ENCODE assay signal across 19 cellular contexts in genomic region chrX:150087612-150088011, GRCh38.
DNase-seq lines count a peak whose midpoint lies in the region; ATAC-seq and TF ChIP-seq lines count a peak whose summit lies in the region.
"Had no signal": no experiment of that assay in that cellular context is flagged by ENCODE, and none has a peak within 500 bp of the region (broad histone marks: within the 10 kb centered on the region; RNA-seq: fewer than 3 reads in every experiment).

No MANE protein-coding gene starts in this region.

- H3K36me3 Mint-ChIP-seq in GM23338 (ENCODE audit: low read depth) (no peaks in the 10 kb centered on the region), neural progenitor cell (no peaks in the 10 kb centered on the region)
- no peaks in the 10 kb centered on the region for H3K36me3 Mint-ChIP-seq in activated CD4-positive, alpha-beta memory T cell treated with anti-CD3 and anti-CD28 coated beads for 36 hours
- H3K36me3 Mint-ChIP-seq: CD14-positive monocyte had no signal

- intact Hi-C loops in mammary epithelial cell (cut with micrococcal nuclease) = no loop called here
- intact Hi-C loops in activated CD4-positive, alpha-beta memory T cell treated with anti-CD3 and anti-CD28 coated beads for 36 hours (cut with micrococcal nuclease) = no loop called here

- H3K9ac ChIP-seq in Loucy (ENCODE audit: low read depth, low read length, poor library complexity, severe bottlenecking) (no peak overlapping the region), mammary epithelial cell (ENCODE audit: insufficient read depth, low read length) (no peak overlapping the region), neural progenitor cell (no peak overlapping the region)

- dilution Hi-C loops in mammary epithelial cell (cut with HindIII; ENCODE audit: low sequenced_read_pairs) = no loop called here

- no peaks in the 10 kb centered on the region for H3K36me3 ChIP-seq in GM23338 (ENCODE audit: insufficient read depth)
- H3K36me3 ChIP-seq in Loucy (ENCODE audit: insufficient read depth, low read length) = no peaks in the 10 kb centered on the region
- no peaks in the 10 kb centered on the region for H3K36me3 ChIP-seq in mammary epithelial cell (ENCODE audit: insufficient read depth, low read length)
- H3K36me3 ChIP-seq in neural progenitor cell = no peaks in the 10 kb centered on the region
- H3K36me3 ChIP-seq: Peyer's patch had no signal

- CTCF ChIA-PET in mammary epithelial cell (lab: Charles Lee; ENCODE audit: low non-redundant PET) = interaction anchor here (0.7 kb wide), 1 partner anchor 508 kb away, joined by 3 read pairs; no protein-coding TSS in a partner anchor
- CTCF ChIA-PET in activated CD4-positive, alpha-beta memory T cell treated with anti-CD3 and anti-CD28 coated beads for 36 hours (lab: Charles Lee) = no interaction called here

- H3K4me3 ChIP-seq in GM23338 = no peak overlapping the region
- no peak overlapping the region for H3K4me3 ChIP-seq in Loucy (ENCODE audit: low read length, poor library complexity, severe bottlenecking)
- H3K4me3 ChIP-seq in mammary epithelial cell (replicated peaks in 1 of 3; ENCODE audit: insufficient read depth in 1 of 3, low read depth in 2 of 3, low read length in 3 of 3) = no peak overlapping the region
- H3K4me3 ChIP-seq in neural progenitor cell = no peak overlapping the region
- H3K4me3 ChIP-seq: K562, Peyer's patch had no signal

- no peaks in the 10 kb centered on the region for H3F3A ChIP-seq in GM23338 (replicated peaks; ENCODE audit: low read depth)
- no peaks in the 10 kb centered on the region for H3F3A ChIP-seq in Loucy (ENCODE audit: low read depth)
- no peaks in the 10 kb centered on the region for H3F3A ChIP-seq in neural progenitor cell (ENCODE audit: low read depth)

- no peak overlapping the region for H3K27ac Mint-ChIP-seq in GM23338
- H3K27ac Mint-ChIP-seq in neural progenitor cell = no peak overlapping the region
- H3K27ac Mint-ChIP-seq in activated CD4-positive, alpha-beta memory T cell treated with anti-CD3 and anti-CD28 coated beads for 36 hours = no peak overlapping the region
- H3K27ac Mint-ChIP-seq: CD14-positive monocyte had no signal

- in situ Hi-C loops in mammary epithelial cell (cut with MboI; ENCODE audit: low sequenced_read_pairs in 2 of 2) = no loop called here

- H3K4me1 Mint-ChIP-seq in GM23338 (peaks cover 3% of the 10 kb centered on the region; the same call in 2 of the 3 replicates), neural progenitor cell (peaks cover 3% of the 10 kb centered on the region)
- no peaks in the 10 kb centered on the region for H3K4me1 Mint-ChIP-seq in activated CD4-positive, alpha-beta memory T cell treated with anti-CD3 and anti-CD28 coated beads for 36 hours (ENCODE audit: low read depth)
- H3K4me1 Mint-ChIP-seq: CD14-positive monocyte had no signal

- H4K20me1 ChIP-seq in GM23338 (replicated peaks; ENCODE audit: insufficient read depth) = no peaks in the 10 kb centered on the region
- no peaks in the 10 kb centered on the region for H4K20me1 ChIP-seq in Loucy (ENCODE audit: insufficient read depth, low read length, poor library complexity, severe bottlenecking)
- H4K20me1 ChIP-seq in mammary epithelial cell (ENCODE audit: insufficient read depth, low read length) = no peaks in the 10 kb centered on the region
- no peaks in the 10 kb centered on the region for H4K20me1 ChIP-seq in neural progenitor cell (ENCODE audit: low read depth)

- H3K4me1 ChIP-seq in GM23338 (ENCODE audit: insufficient read depth) = no peaks in the 10 kb centered on the region
- no peaks in the 10 kb centered on the region for H3K4me1 ChIP-seq in Loucy (ENCODE audit: insufficient read depth, low read length, poor library complexity, severe bottlenecking)
- H3K4me1 ChIP-seq in mammary epithelial cell (ENCODE audit: insufficient read depth, low read length) = peaks cover 20% of the 10 kb centered on the region
- no peaks in the 10 kb centered on the region for H3K4me1 ChIP-seq in neural progenitor cell
- H3K4me1 ChIP-seq: Peyer's patch had no signal

- H3K79me2 ChIP-seq in GM23338 (replicated peaks; ENCODE audit: insufficient read depth) (no peaks in the 10 kb centered on the region), Loucy (ENCODE audit: insufficient read depth, low read length) (no peaks in the 10 kb centered on the region), mammary epithelial cell (ENCODE audit: insufficient read depth, low read length) (no peaks in the 10 kb centered on the region), neural progenitor cell (ENCODE audit: low read depth) (no peaks in the 10 kb centered on the region)

- peaks cover 2% of the 10 kb centered on the region for H3K27me3 Mint-ChIP-seq in GM23338 (ENCODE audit: insufficient read depth, low read depth, poor library complexity)
- peaks cover 1% of the 10 kb centered on the region for H3K27me3 Mint-ChIP-seq in neural progenitor cell (ENCODE audit: insufficient read depth, low read depth)
- H3K27me3 Mint-ChIP-seq in activated CD4-positive, alpha-beta memory T cell treated with anti-CD3 and anti-CD28 coated beads for 36 hours = no peaks in the 10 kb centered on the region

- H3K9me2 ChIP-seq in GM23338 (ENCODE audit: insufficient read depth) (no peaks in the 10 kb centered on the region), Loucy (replicated peaks; ENCODE audit: low read depth, low read length) (no peaks in the 10 kb centered on the region)

- H3K27ac ChIP-seq in GM23338 (ENCODE audit: low read depth) = no peak overlapping the region
- no peak overlapping the region for H3K27ac ChIP-seq in mammary epithelial cell (ENCODE audit: insufficient read depth, low read depth, low read length)
- no peak overlapping the region for H3K27ac ChIP-seq in neural progenitor cell
- H3K27ac ChIP-seq: Peyer's patch had no signal

- POLR2A ChIA-PET in activated CD4-positive, alpha-beta memory T cell treated with anti-CD3 and anti-CD28 coated beads for 36 hours (lab: Charles Lee) = no interaction called here

- H2AFZ ChIP-seq in GM23338 (no peak overlapping the region), Loucy (ENCODE audit: low read length) (no peak overlapping the region), mammary epithelial cell (ENCODE audit: low read depth, low read length) (no peak overlapping the region), neural progenitor cell (replicated peaks) (no peak overlapping the region)

- H3K4me3 Mint-ChIP-seq in GM23338 (no peak overlapping the region), neural progenitor cell (no peak overlapping the region)
- no peak overlapping the region for H3K4me3 Mint-ChIP-seq in activated CD4-positive, alpha-beta memory T cell treated with anti-CD3 and anti-CD28 coated beads for 36 hours
- H3K4me3 Mint-ChIP-seq: CD14-positive monocyte had no signal

- no TSS peak for BruUV-seq in mammary epithelial cell (replicated peaks; lab: Mats Ljungman, UMichigan)

- H3K4me2 ChIP-seq in GM23338 (no peak overlapping the region), Loucy (ENCODE audit: low read depth, low read length, poor library complexity, severe bottlenecking) (no peak overlapping the region), mammary epithelial cell (ENCODE audit: insufficient read depth, low read depth, low read length) (no peak overlapping the region), neural progenitor cell (no peak overlapping the region)

- no peaks in the 10 kb centered on the region for H3K27me3 ChIP-seq in GM23338 (ENCODE audit: insufficient read depth)
- no peaks in the 10 kb centered on the region for H3K27me3 ChIP-seq in Loucy (ENCODE audit: insufficient read depth, low read length, poor library complexity, severe bottlenecking)
- H3K27me3 ChIP-seq in mammary epithelial cell (ENCODE audit: insufficient read depth, low read length) = no peaks in the 10 kb centered on the region
- H3K27me3 ChIP-seq in neural progenitor cell = no peaks in the 10 kb centered on the region
- H3K27me3 ChIP-seq: Peyer's patch had no signal

- peak; percentile 35; the same call in 2 of the 3 replicates for ATAC-seq in GM23338
- ATAC-seq in SK-N-SH treated with all-trans-retinoic acid at 6 μM for 48 hours = no peak
- ATAC-seq: K562 had no signal

- peak; percentile 6 for DNase-seq in GM23338 (ENCODE audit: low spot score)
- no peak for DNase-seq in mammary epithelial cell
- no peak for DNase-seq in neural progenitor cell (ENCODE audit: low spot score)
- no peak for DNase-seq in activated T-cell treated with anti-CD3 and anti-CD28 coated beads for 4 hours
- DNase-seq in activated CD4-positive, alpha-beta memory T cell treated with anti-CD3 and anti-CD28 coated beads for 36 hours = no peak
- DNase-seq in NCI-H526 treated with DMSO at 0.1 percent for 48 hours (lab: John Stamatoyannopoulos, UW) = no peak
- DNase-seq: AML-193, DMS79 treated with DMSO at 0.1 percent for 48 hours, HCEC 1CT, MV-4-11, NCI-H187, NCI-H345, NCI-H524 treated with DMSO at 0.1 percent for 48 hours, Peyer's patch, SW 1271 had no signal

- TF ChIP-seq CTCF in GM23338 (conservative IDR thresholded peaks at IDR 0.05; ENCODE audit: low read depth in 2 of 2) (peak in 1 of 2 experiments; percentile 22; a peak in 2 of 4 replicates), Loucy (conservative IDR thresholded peaks at IDR 0.05; ENCODE audit: low read length) (peak; percentile 41), mammary epithelial cell (conservative IDR thresholded peaks at IDR 0.05 in 1 of 2, IDR thresholded peaks at IDR 0.05 in 1 of 2; ENCODE audit: extremely low read depth in 1 of 2, insufficient read depth in 1 of 2, low read depth in 1 of 2, low read length in 2 of 2) (peak; percentile 6 to 9), neural progenitor cell (IDR thresholded peaks at IDR 0.05) (peak; percentile 10)

- H3K9me3 Mint-ChIP-seq in GM23338 (no peaks in the 10 kb centered on the region), neural progenitor cell (peaks cover 4% of the 10 kb centered on the region)
- no peaks in the 10 kb centered on the region for H3K9me3 Mint-ChIP-seq in activated CD4-positive, alpha-beta memory T cell treated with anti-CD3 and anti-CD28 coated beads for 36 hours

- WGBS in mammary epithelial cell (ENCODE audit: low coverage, missing lambda C conversion rate) = 69% methylated on average over 2 of the region's 2 CpGs

- no peaks in the 10 kb centered on the region for H3K9me3 ChIP-seq in Loucy (ENCODE audit: insufficient read depth, low read depth, low read length)
- H3K9me3 ChIP-seq in mammary epithelial cell (replicated peaks; ENCODE audit: insufficient read depth, low read length) = no peaks in the 10 kb centered on the region
- H3K9me3 ChIP-seq in neural progenitor cell (ENCODE audit: low read depth) = no peaks in the 10 kb centered on the region
- H3K9me3 ChIP-seq: Peyer's patch had no signal

TF ChIP-seq in SK-N-SH treated with all-trans-retinoic acid at 6 μM for 48 hours, 23 proteins besides CTCF, POLR2A, EP300 and RAD21 (continues in another document):
- TF ChIP-seq ESRRG (CRISPR knock-in tag; IDR thresholded peaks at IDR 0.05) = no peak
